In genomic region chr11:112588252-112588668, GRCh38 we compare ENCODE assay signal across 8 cellular contexts.
DNase-seq lines count a peak whose midpoint lies in the region; ATAC-seq and TF ChIP-seq lines count a peak whose summit lies in the region.

No MANE protein-coding gene starts in this region.

- no peaks in the 10 kb centered on the region for H3K27me3 ChIP-seq in lower lobe of right lung (ENCODE audit: low read depth)

- no peak overlapping the region for H3K4me3 ChIP-seq in lower lobe of right lung

- peak; percentile 53 for DNase-seq in GM10266 (ENCODE audit: extremely low spot score)
- peak; percentile 90 for DNase-seq in NCI-H345 (lab: John Stamatoyannopoulos, UW)
- peak; percentile 16 to 35 for DNase-seq in activated CD4-positive, alpha-beta T cell treated with anti-CD3 and anti-CD28 coated beads for 4 hours
- DNase-seq in dermis microvascular lymphatic vessel endothelial cell (ENCODE audit: low read depth in 2 of 2) = peak; percentile 83 to 87
- peak; percentile 52 for DNase-seq in lower lobe of right lung
- DNase-seq in stimulated activated CD8-positive, alpha-beta memory T cell treated with anti-CD3 and anti-CD28 coated beads, Interleukin-12 subunit alpha, Interleukin-12 subunit beta, amount 100 ng/mL, for 1 hour (ENCODE audit: low read depth) = peak; percentile 5

- H3K4me1 ChIP-seq in lower lobe of right lung = peaks cover 6% of the 10 kb centered on the region

- ATAC-seq in HG03175 (IDR thresholded peaks at IDR 0.05; ENCODE audit: unreplicated experiment) = peak; percentile 52
- ATAC-seq in lower lobe of right lung = peak; percentile 76 to 77
- no peak for ATAC-seq in HG02571 (IDR thresholded peaks at IDR 0.05; ENCODE audit: unreplicated experiment)

- peak; percentile 75 for TF ChIP-seq CTCF in GM10266 (IDR thresholded peaks at IDR 0.05; ENCODE audit: control insufficient read depth, insufficient read depth, low read depth, missing control alignments)
- peak; percentile 70 for TF ChIP-seq CTCF in lower lobe of right lung (IDR thresholded peaks at IDR 0.05)

- intact Hi-C loops in lower lobe of right lung (cut with DNase I) = loop anchor here (5.0 kb wide), 1 partner anchor 699 kb away; no protein-coding TSS in a partner anchor

- H3K36me3 ChIP-seq in lower lobe of right lung = no peaks in the 10 kb centered on the region

- H3K27ac ChIP-seq in lower lobe of right lung = no peak overlapping the region

- H3K9me3 ChIP-seq in lower lobe of right lung = no peaks in the 10 kb centered on the region

Comparison
In these comparisons a context has a peak if more than half of its experiments do, and no peak if none do; other contexts are left out.
1. DNase-seq: peak in every context shown above with its lines; median percentile 90 in NCI-H345; 85 in dermis microvascular lymphatic vessel endothelial cell; 53 in GM10266; 52 in lower lobe of right lung; 26 in activated CD4-positive, alpha-beta T cell treated with anti-CD3 and anti-CD28 coated beads for 4 hours; 5 in stimulated activated CD8-positive, alpha-beta memory T cell treated with anti-CD3 and anti-CD28 coated beads, Interleukin-12 subunit alpha, Interleukin-12 subunit beta, amount 100 ng/mL, for 1 hour.